ENCODE assay signal across 24 cellular contexts in genomic region chr9:121483473-121484031, GRCh38. TPM values are rescaled to one million over a fixed set of nuclear protein-coding genes. Genes with fewer than 3 reads are reported as not detected.
DNase-seq lines count a peak whose midpoint lies in the region; ATAC-seq, FAIRE-seq and TF ChIP-seq lines count a peak whose summit lies in the region.
"Had no signal": no experiment of that assay in that cellular context is flagged by ENCODE, and none has a peak within 500 bp of the region (broad histone marks: within the 10 kb centered on the region; RNA-seq: fewer than 3 reads in every experiment).

No MANE protein-coding gene starts in this region.

- no peak for FAIRE-seq in GM19239 (lab: Jason Lieb, UNC)
- FAIRE-seq: GM12892, H1 had no signal

- H3K36me3 ChIP-seq in vagina, result no peaks in the 10 kb centered on the region

- TF ChIP-seq CTCF in coronary artery (IDR thresholded peaks at IDR 0.05) (no peak), vagina (IDR thresholded peaks at IDR 0.05) (no peak)

- TF ChIP-seq POLR2A in vagina (IDR thresholded peaks at IDR 0.05), result no peak

- no peaks in the 10 kb centered on the region for H3K9me3 ChIP-seq in vagina

- H3K27ac ChIP-seq in coronary artery (peak overlapping the region; percentile 84 to 90), vagina (peak overlapping the region; percentile 21)
- H3K27ac ChIP-seq: PC-9, SK-N-MC had no signal

- no peak for ATAC-seq in HG02623 (IDR thresholded peaks at IDR 0.05; ENCODE audit: unreplicated experiment)

- DNase-seq in ELF-1 (ENCODE audit: low read depth, low spot score), result peak; percentile 30
- DNase-seq in coronary artery (ENCODE audit: low spot score), result no peak
- peak; percentile 41 for DNase-seq in left kidney (ENCODE audit: low read depth, low spot score)
- DNase-seq in vagina (ENCODE audit: extremely low spot score in 2 of 2), result no peak
- no peak for DNase-seq in GM19239 (ENCODE audit: insufficient read length, low spot score)
- DNase-seq in medulla oblongata (ENCODE audit: extremely low spot score), result no peak
- DNase-seq: CD4-positive, alpha-beta T cell; COR-L47; DND-41; Karpas-422; NCI-H1694 treated with DMSO at 0.1 percent for 48 hours; NCI-H2081 treated with DMSO at 0.1 percent for 48 hours; NCI-H446; NCI-H526; RPMI8226; SHP77 treated with DMSO at 0.1 percent for 48 hours had no signal

- H3K4me3 ChIP-seq in coronary artery, result no peak overlapping the region
- H3K4me3 ChIP-seq in vagina, result no peak overlapping the region
- H3K4me3 ChIP-seq: PC-9, SK-N-MC had no signal

- intact Hi-C loops in vagina (cut with DNase I), result no loop called here

- no peaks in the 10 kb centered on the region for H3K27me3 ChIP-seq in vagina

- H3K4me1 ChIP-seq in vagina, result peaks cover 41% of the 10 kb centered on the region

RNA-seq across cellular contexts. Expression of gene GGTA1, which starts 16.1 kb away (rescaled TPM):
- 18.4 TPM for total RNA-seq in vagina
- total RNA-seq: A673; CD4-positive, alpha-beta T cell; G401; H1; MCF 10A; PC-9 had no signal

Comparison
In these comparisons a context has a peak if more than half of its experiments do, and no peak if none do; other contexts are left out.
1. DNase-seq: peak in ELF-1 (single experiment) and left kidney (single experiment); none in coronary artery (single experiment), vagina (0 of 2), GM19239 (single experiment) and medulla oblongata (single experiment).